ENCODE assay signal across 19 cellular contexts in the genomic region with DNA sequence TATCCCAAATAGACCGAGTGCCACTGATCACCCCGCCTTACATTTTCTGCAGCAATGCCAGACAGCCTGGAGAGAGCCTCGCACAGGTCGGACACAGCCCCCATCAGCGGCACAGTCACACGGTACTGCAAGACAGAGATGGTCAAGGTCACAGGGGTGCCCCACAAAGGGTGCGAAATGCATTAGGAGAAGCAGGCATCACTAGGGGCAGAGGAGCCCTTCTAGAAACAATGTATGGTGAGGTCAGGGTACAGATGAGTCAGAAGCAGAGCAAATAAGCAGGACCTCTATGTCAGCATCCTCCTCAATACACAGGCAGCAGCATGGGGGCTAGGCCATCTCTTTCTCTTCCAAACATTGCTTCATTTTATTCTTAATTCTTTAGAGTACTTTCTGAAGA.
"Had no signal": no experiment of that assay in that cellular context is flagged by ENCODE, and none has a peak within 500 bp of the region (broad histone marks: within the 10 kb centered on the region; RNA-seq: fewer than 3 reads in every experiment).

No MANE protein-coding gene starts in this region.

- H3K4me3 ChIP-seq: coronary artery, lower lobe of right lung, testis, uterus had no signal

- H3K4me1 ChIP-seq: testis had no signal

- DNase-seq: activated naive CD4-positive, alpha-beta T cell treated with Interleukin-2 at 50 U/mL for 16 hours; activated T-cell treated with anti-CD3 and anti-CD28 coated beads, Interleukin-2, amount 50 U/mL, for 1 hour; cerebellar nuclear complex; endodermal cell; lower lobe of right lung; naive thymus-derived CD4-positive, alpha-beta T cell; occipital lobe; small intestine; stimulated activated CD4-positive, alpha-beta T cell treated with anti-CD3 and anti-CD28 coated beads, Interleukin-15, amount 100 ng/mL, for 24 hours; stimulated activated CD8-positive, alpha-beta memory T cell treated with anti-CD3 and anti-CD28 coated beads, Interleukin-4, amount 100 ng/mL, for 48 hours; stimulated activated naive CD4-positive, alpha-beta T cell treated with Interleukin-2 at 50 U/mL for 16 hours; testis; trophoblast cell; uterus had no signal

- FAIRE-seq: keratinocyte, small intestine, TTC549 had no signal

- ATAC-seq: lower lobe of right lung; naive thymus-derived CD4-positive, alpha-beta T cell; sciatic nerve had no signal

- H3K9me3 ChIP-seq: lower lobe of right lung, testis, uterus had no signal

- H3K27ac ChIP-seq: lower lobe of right lung, testis, uterus had no signal

- H3K9me3 Mint-ChIP-seq: endodermal cell, neural crest cell had no signal

- H3K27me3 Mint-ChIP-seq: naive thymus-derived CD4-positive, alpha-beta T cell had no signal

- H3K4me1 Mint-ChIP-seq: endodermal cell, neural crest cell had no signal

- H3K27ac Mint-ChIP-seq: endodermal cell had no signal

- H3K27me3 ChIP-seq: testis, uterus had no signal

- H3K36me3 ChIP-seq: uterus had no signal

- H3K4me3 Mint-ChIP-seq: endodermal cell; naive thymus-derived CD4-positive, alpha-beta T cell; neural crest cell had no signal
